ENCODE assay signal across 12 cellular contexts in genomic region chr6:167689278-167689677, GRCh38.
DNase-seq lines count a peak whose midpoint lies in the region; ATAC-seq and TF ChIP-seq lines count a peak whose summit lies in the region.
"Had no signal": no experiment of that assay in that cellular context is flagged by ENCODE, and none has a peak within 500 bp of the region (broad histone marks: within the 10 kb centered on the region; RNA-seq: fewer than 3 reads in every experiment).

No MANE protein-coding gene starts in this region.

- H3K4me3 ChIP-seq in right lobe of liver = no peak overlapping the region
- H3K4me3 ChIP-seq: GM12878 had no signal

- H3K4me1 ChIP-seq in right lobe of liver = peaks cover 0 to 15% (median 8%) of the 10 kb centered on the region in 4 donors

- no peak for ATAC-seq in Right ventricle myocardium inferior
- no peak for ATAC-seq in right lobe of liver
- ATAC-seq: GM12878 had no signal

- TF ChIP-seq POLR2A in right lobe of liver (IDR thresholded peaks at IDR 0.05) = no peak

- no peaks in the 10 kb centered on the region for H3K27me3 ChIP-seq in right lobe of liver

- no CpG with 5 or more reads among the region's 5 CpGs for WGBS in right lobe of liver (ENCODE audit: insufficient coverage, low coverage, low lambda C conversion rate, missing lambda C conversion rate)

- TF ChIP-seq CTCF in right lobe of liver (IDR thresholded peaks at IDR 0.05) = no peak

- DNase-seq in Right ventricle myocardium inferior (ENCODE audit: missing footprints) (peak; percentile 44), cardiac septum (ENCODE audit: low spot score) (no peak), right lobe of liver (peak in 1 of 3 donors; percentile 32), posterior vena cava (ENCODE audit: low spot score) (peak; percentile 50), HuH-7.5 (ENCODE audit: low spot score) (no peak), NCI-H2171 (lab: John Stamatoyannopoulos, UW) (no peak), T-helper 2 cell (no peak)
- DNase-seq: Calu3; CD4-positive, CD25-positive, alpha-beta regulatory T cell; DMS 273 treated with DMSO at 0.1 percent for 48 hours had no signal

- peak overlapping the region; percentile 4 to 72 (median 20) for H3K27ac ChIP-seq in right lobe of liver
- H3K27ac ChIP-seq: 22Rv1 had no signal

- intact Hi-C loops in Right ventricle myocardium inferior (cut with DNase I) (no loop called here), cardiac septum (cut with DNase I) (no loop called here), right lobe of liver (cut with DNase I) (no loop called here), posterior vena cava (cut with DNase I) (no loop called here)

- no peaks in the 10 kb centered on the region for H3K36me3 ChIP-seq in right lobe of liver

- no peaks in the 10 kb centered on the region for H3K9me3 ChIP-seq in right lobe of liver

Comparison
In these comparisons a context has a peak if more than half of its experiments do, and no peak if none do; other contexts are left out.
1. DNase-seq: peak in Right ventricle myocardium inferior (single experiment) and posterior vena cava (single experiment); none in cardiac septum (single experiment), HuH-7.5 (single experiment), NCI-H2171 (single experiment) and T-helper 2 cell (0 of 5).